In the genomic region with DNA sequence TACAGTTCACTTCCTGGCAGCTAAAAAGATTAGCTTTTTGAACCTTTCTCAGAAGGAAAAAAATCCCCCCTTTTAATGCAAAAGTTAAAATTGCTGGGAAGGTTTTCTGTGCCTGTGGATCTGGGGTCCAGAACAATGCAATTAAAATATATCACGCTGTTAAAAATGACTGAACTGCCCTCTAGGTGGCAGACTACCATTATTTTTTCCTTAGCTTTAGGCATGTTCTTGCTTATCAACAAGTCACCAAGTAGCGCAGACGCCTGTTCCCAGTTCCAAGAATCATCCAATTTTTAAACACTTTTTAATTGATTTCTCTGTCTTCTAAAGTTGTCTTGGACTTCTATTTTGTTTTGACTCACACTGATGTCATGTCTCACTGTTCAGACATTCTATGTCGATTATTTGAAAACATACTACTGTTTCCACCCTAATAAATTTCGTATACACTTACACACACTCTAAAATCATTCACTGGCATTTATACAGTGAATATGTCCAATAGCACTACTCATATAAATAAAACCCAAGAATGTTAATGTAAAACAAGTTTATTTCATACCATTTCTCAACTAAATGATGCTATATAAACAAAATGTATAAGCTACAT, we compare ENCODE assay signal across 8 cellular contexts.
A peak's percentile ranks its signal among the peaks of the same experiment; 100 is the strongest.
DNase-seq lines count a peak whose midpoint lies in the region; ATAC-seq and TF ChIP-seq lines count a peak whose summit lies in the region.
"Had no signal": no experiment of that assay in that cellular context is flagged by ENCODE, and none has a peak within 500 bp of the region (broad histone marks: within the 10 kb centered on the region; RNA-seq: fewer than 3 reads in every experiment).

No MANE protein-coding gene starts in this region.

- ATAC-seq in GM21447 (IDR thresholded peaks at IDR 0.05; ENCODE audit: unreplicated experiment) = peak; percentile 91

- POLR2A ChIA-PET in GM10248 (lab: Yijun Ruan, JAX) (no interaction called here), PC-9 (lab: Charles Lee; ENCODE audit: unreplicated experiment) (no interaction called here)

- H3K9me3 ChIP-seq in PC-9 (ENCODE audit: insufficient read depth, low read depth) = no peaks in the 10 kb centered on the region
- H3K9me3 ChIP-seq in trophoblast cell (ENCODE audit: insufficient read depth, low read depth, low read length) = no peaks in the 10 kb centered on the region

- no peak overlapping the region for H4K8ac ChIP-seq in trophoblast cell (ENCODE audit: low read depth, low read length)

- no peaks in the 10 kb centered on the region for H3F3A ChIP-seq in PC-9 (ENCODE audit: insufficient read depth, low read depth)

- no peak overlapping the region for H3K18ac ChIP-seq in trophoblast cell (ENCODE audit: low read length)

- H4K20me1 ChIP-seq in PC-9 (ENCODE audit: insufficient read depth) = no peaks in the 10 kb centered on the region

- peak; percentile 61 for TF ChIP-seq CTCF in GM10248 (IDR thresholded peaks at IDR 0.05; ENCODE audit: control extremely low read depth, extremely low read depth, low read depth, missing control alignments)
- peak; percentile 72 for TF ChIP-seq CTCF in PC-9 (conservative IDR thresholded peaks at IDR 0.05)
- peak; percentile 67 for TF ChIP-seq CTCF in epithelial cell of proximal tubule (conservative IDR thresholded peaks at IDR 0.05; ENCODE audit: low read depth, low read length)

- H3K4me3 ChIP-seq in PC-9 (no peak overlapping the region), epithelial cell of proximal tubule (ENCODE audit: low read depth, low read length) (no peak overlapping the region), trophoblast cell (ENCODE audit: low read depth, low read length) (no peak overlapping the region)

- H3K36me3 ChIP-seq in PC-9 (ENCODE audit: low read depth) (no peaks in the 10 kb centered on the region), trophoblast cell (ENCODE audit: control insufficient read depth in 1 of 2, insufficient read depth in 2 of 2, low read length in 2 of 2) (no peaks in the 10 kb centered on the region)

- H4K12ac ChIP-seq in trophoblast cell (ENCODE audit: low read depth, low read length) = no peak overlapping the region

- H3K79me2 ChIP-seq in PC-9 (ENCODE audit: low read depth) (no peaks in the 10 kb centered on the region), trophoblast cell (ENCODE audit: control insufficient read depth, insufficient read depth, low read length, poor library complexity) (no peaks in the 10 kb centered on the region)

- H3K4me1 ChIP-seq in PC-9 (replicated peaks; ENCODE audit: insufficient read depth) (no peaks in the 10 kb centered on the region), trophoblast cell (ENCODE audit: control insufficient read depth in 1 of 2, insufficient read depth in 2 of 2, low read length in 2 of 2) (no peaks in the 10 kb centered on the region)

- DNase-seq in GM10248 (ENCODE audit: extremely low spot score) (peak; percentile 28), HPDE6-E6E7 (ENCODE audit: extremely low spot score) (peak; percentile 15), PC-9 (peak in 1 of 2 experiments; percentile 11), epithelial cell of proximal tubule (ENCODE audit: low read depth) (peak; percentile 9), trophoblast cell (peak; percentile 37 to 64)
- no peak for DNase-seq in central memory CD4-positive, alpha-beta T cell
- DNase-seq: activated naive CD8-positive, alpha-beta T cell treated with anti-CD3 and anti-CD28 coated beads, Interleukin-2, amount 10 ng/mL, durations not matched to agents 7 days and 5 days had no signal

- no peak overlapping the region for H3K4ac ChIP-seq in trophoblast cell (ENCODE audit: low read depth, low read length)

- H2AK5ac ChIP-seq in trophoblast cell (ENCODE audit: low read length) = no peak overlapping the region

- no peak overlapping the region for H3K23ac ChIP-seq in trophoblast cell (ENCODE audit: low read length)

- H2AFZ ChIP-seq in PC-9 (no peak overlapping the region), trophoblast cell (ENCODE audit: insufficient read depth, low read length, poor library complexity) (no peak overlapping the region)

- H3K27me3 ChIP-seq in PC-9 (ENCODE audit: insufficient read depth, low read depth) (no peaks in the 10 kb centered on the region), trophoblast cell (ENCODE audit: insufficient read depth, low read length) (no peaks in the 10 kb centered on the region)

- no peak overlapping the region for H3K14ac ChIP-seq in trophoblast cell (ENCODE audit: low read length)

- intact Hi-C loops in PC-9 (cut with micrococcal nuclease; ENCODE audit: unreplicated experiment) = loop anchor here (10.0 kb wide), 1 partner anchor 280 kb away; no protein-coding TSS in a partner anchor

- CTCF ChIA-PET in GM10248 (lab: Yijun Ruan, JAX) (interaction anchor here (1.0 to 3.1 kb wide), 13 partner anchors 11 to 83 kb away, joined by 3 to 44 read pairs (median 3); no protein-coding TSS in a partner anchor), PC-9 (lab: Charles Lee) (interaction anchor here (0.6 to 0.7 kb wide), 2 partner anchors 244 to 362 kb away, joined by 4 to 6 read pairs; no protein-coding TSS in a partner anchor)

- no peak overlapping the region for H2BK12ac ChIP-seq in trophoblast cell (ENCODE audit: low read length)

- H3K4me2 ChIP-seq in PC-9 (no peak overlapping the region), trophoblast cell (ENCODE audit: low read length) (no peak overlapping the region)

- H3K9ac ChIP-seq in trophoblast cell (ENCODE audit: low read length) = no peak overlapping the region

- H4K91ac ChIP-seq in trophoblast cell (ENCODE audit: low read depth, low read length) = no peak overlapping the region

- no peak overlapping the region for H2BK120ac ChIP-seq in trophoblast cell (ENCODE audit: insufficient read depth, low read length, poor library complexity)

- no peaks in the 10 kb centered on the region for H3K9me2 ChIP-seq in PC-9 (ENCODE audit: insufficient read depth)

- BruUV-seq in PC-9 (replicated peaks; lab: Mats Ljungman, UMichigan) = no TSS peak

- no peak overlapping the region for H2BK5ac ChIP-seq in trophoblast cell (ENCODE audit: low read depth, low read length, poor library complexity)

- 100% methylated on average over 2 of the region's 5 CpGs for WGBS in trophoblast cell (ENCODE audit: extremely low coverage, insufficient coverage, insufficient read length)

- no peaks in the 10 kb centered on the region for H3K79me1 ChIP-seq in trophoblast cell (ENCODE audit: low read length)

- H3K27ac ChIP-seq in PC-9 (no peak overlapping the region), trophoblast cell (ENCODE audit: low read depth, low read length) (no peak overlapping the region)
